32 cellular contexts compared by ENCODE assay signal in the genomic region with DNA sequence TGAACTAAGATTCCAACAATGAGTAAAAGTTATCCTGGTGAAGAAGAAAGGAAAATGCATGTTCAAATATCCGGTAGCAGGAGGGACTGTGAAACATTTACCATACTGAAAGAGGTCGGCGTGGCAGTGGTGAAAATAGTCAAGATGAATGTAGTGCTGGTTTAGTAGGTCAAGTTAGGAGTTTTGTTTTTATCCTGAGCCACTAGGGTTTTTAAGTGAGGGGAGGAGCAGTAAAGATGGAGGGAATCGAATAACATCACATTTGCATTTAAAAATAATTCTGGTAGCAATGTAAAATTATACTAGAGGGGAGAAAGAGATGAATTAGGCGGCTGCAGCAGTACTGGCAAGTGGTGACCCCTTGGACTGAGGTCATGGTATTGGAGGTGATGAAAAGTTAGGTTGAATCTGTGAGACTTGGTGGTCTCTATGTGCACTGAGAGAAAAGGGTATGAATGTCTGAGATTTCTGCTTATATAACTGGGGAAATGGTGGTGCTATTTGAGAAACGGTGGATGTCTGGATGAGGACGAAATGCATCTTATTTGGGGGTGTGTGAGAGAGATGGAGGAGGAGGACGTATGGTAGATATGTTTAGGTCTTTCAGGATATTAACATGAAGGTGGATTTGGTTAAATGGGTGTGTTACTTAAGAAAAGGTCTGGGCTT. TPM values are rescaled to one million over a fixed set of nuclear protein-coding genes. Genes with fewer than 3 reads are reported as not detected.
DNase-seq lines count a peak whose midpoint lies in the region; ATAC-seq, FAIRE-seq and TF ChIP-seq lines count a peak whose summit lies in the region.
"Had no signal": no experiment of that assay in that cellular context is flagged by ENCODE, and none has a peak within 500 bp of the region (broad histone marks: within the 10 kb centered on the region; RNA-seq: fewer than 3 reads in every experiment).

No MANE protein-coding gene starts in this region.

- H3K36me3 ChIP-seq in HepG2 (replicated peaks in 1 of 2; ENCODE audit: control insufficient read depth in 1 of 2, insufficient read depth in 2 of 2, low read length in 2 of 2) = 0 out of 5 replicates have a peak, but pooled peaks cover 0 to 2% of the 10 kb centered on the region in 2 experiments
- H3K36me3 ChIP-seq in right lobe of liver = no peaks in the 10 kb centered on the region
- H3K36me3 ChIP-seq in OCI-LY1 (ENCODE audit: insufficient read depth, low read length) = peaks cover 7% of the 10 kb centered on the region; the same call in 1 of the 2 replicates
- H3K36me3 ChIP-seq in fibroblast of lung (ENCODE audit: control insufficient read depth, insufficient read depth, low read length) = no peaks in the 10 kb centered on the region
- H3K36me3 ChIP-seq in Caco-2 (ENCODE audit: control insufficient read depth, insufficient read depth, low read length) = no peaks in the 10 kb centered on the region
- H3K36me3 ChIP-seq: esophagus muscularis mucosa, neural progenitor cell, thoracic aorta, vagina had no signal

- H3K4me1 Mint-ChIP-seq in Caco-2 (ENCODE audit: low read depth, unreplicated experiment) = peaks cover 14% of the 10 kb centered on the region

- in situ Hi-C loops in HepG2 (cut with HindIII; ENCODE audit: extremely low pct_ligation_motif_present, low pct_unique_long_range_greater_than_20kb) = loop anchor here (10.0 kb wide), 1 partner anchor 115 kb away; no protein-coding TSS in a partner anchor

- H3K36me3 Mint-ChIP-seq in Caco-2 (ENCODE audit: insufficient read depth, unreplicated experiment) = peaks cover 5% of the 10 kb centered on the region
- H3K36me3 Mint-ChIP-seq: immature natural killer cell, memory B cell had no signal

- H3K27ac ChIP-seq in HepG2 (ENCODE audit: extremely low read length, insufficient read depth, low read length) (peak overlapping the region; percentile 20), right lobe of liver (no peak overlapping the region), OCI-LY1 (ENCODE audit: low read depth, low read length, poor library complexity, severe bottlenecking) (peak overlapping the region; percentile 33), fibroblast of lung (ENCODE audit: insufficient read depth, low read length) (peak overlapping the region; percentile 2)
- H3K27ac ChIP-seq: vagina had no signal

- no peaks in the 10 kb centered on the region for H3K27me3 Mint-ChIP-seq in Caco-2 (ENCODE audit: insufficient read depth, unreplicated experiment)
- H3K27me3 Mint-ChIP-seq: activated naive CD8-positive, alpha-beta T cell treated with anti-CD3 and anti-CD28 coated beads, Interleukin-2, amount 50 U/mL, for 24 hours; activated T-cell treated with anti-CD3 and anti-CD28 coated beads, Interleukin-2, amount 50 U/mL, for 24 hours; memory B cell; stimulated activated naive CD8-positive, alpha-beta T cell treated with anti-CD3 and anti-CD28 coated beads, Interleukin-15, Interleukin-2, amounts not matched to agents 100 ng/mL and 50 ng/mL, for 24 hours had no signal

- H4K20me1 ChIP-seq in HepG2 (ENCODE audit: insufficient read depth, low read length) (peaks cover 99% of the 10 kb centered on the region), OCI-LY1 (ENCODE audit: insufficient read depth, low read length) (peaks cover 36% of the 10 kb centered on the region), fibroblast of lung (ENCODE audit: control insufficient read depth, extremely low read depth, insufficient read depth, low read length) (peaks cover 31% of the 10 kb centered on the region)

- intact Hi-C loops in HepG2 (cut with micrococcal nuclease; ENCODE audit: unreplicated experiment) (loop anchor here (5.0 kb wide), 1 partner anchor 112 kb away; no protein-coding TSS in a partner anchor), right lobe of liver (cut with DNase I) (no loop called here), Caco-2 (cut with micrococcal nuclease; ENCODE audit: unreplicated experiment) (no loop called here)

- CTCF ChIA-PET in HepG2 (lab: Yijun Ruan, JAX; ENCODE audit: low intra/inter-chr PET ratio, low total read pairs) (no interaction called here), Caco-2 (lab: Charles Lee) (no interaction called here)

- H3K4me1 ChIP-seq in HepG2 (ENCODE audit: insufficient read depth, low read length) (peaks cover 75% of the 10 kb centered on the region), right lobe of liver (peaks cover 0 to 64% (median 23%) of the 10 kb centered on the region in 4 donors), OCI-LY1 (ENCODE audit: insufficient read depth, low read length, severe bottlenecking) (peaks cover 94% of the 10 kb centered on the region), fibroblast of lung (ENCODE audit: control insufficient read depth, extremely low read depth, insufficient read depth, low read length) (peaks cover 11% of the 10 kb centered on the region), Caco-2 (peaks cover 19% of the 10 kb centered on the region)

- no peaks in the 10 kb centered on the region for H3K9me2 ChIP-seq in OCI-LY1 (ENCODE audit: low read depth, low read length)

- no peak overlapping the region for H3K9ac ChIP-seq in HepG2 (ENCODE audit: insufficient read depth, low read depth, low read length)
- H3K9ac ChIP-seq in OCI-LY1 (ENCODE audit: low read length) = 0 out of 2 replicates have a peak overlapping the region, but pooled peaks have one; percentile 1
- no peak overlapping the region for H3K9ac ChIP-seq in fibroblast of lung (ENCODE audit: insufficient read depth, low read length)
- H3K9ac ChIP-seq: neural progenitor cell had no signal

- H3K79me2 ChIP-seq in HepG2 (ENCODE audit: insufficient read depth, low read length) (peaks cover 100% of the 10 kb centered on the region), OCI-LY1 (ENCODE audit: insufficient read depth, low read length) (peaks cover 100% of the 10 kb centered on the region), fibroblast of lung (ENCODE audit: control insufficient read depth, insufficient read depth, low read length) (peaks cover 100% of the 10 kb centered on the region)

- no peak overlapping the region for H2AFZ ChIP-seq in HepG2 (ENCODE audit: low read length)
- H2AFZ ChIP-seq in OCI-LY1 (ENCODE audit: low read length) = no peak overlapping the region
- no peak overlapping the region for H2AFZ ChIP-seq in fibroblast of lung (ENCODE audit: low read length)
- H2AFZ ChIP-seq: neural progenitor cell had no signal

- H3K4me2 ChIP-seq in HepG2 (ENCODE audit: low read depth, low read length) (peak overlapping the region; percentile 44; the same call in 1 of the 2 replicates), OCI-LY1 (ENCODE audit: low read length) (peak overlapping the region; percentile 93), fibroblast of lung (ENCODE audit: extremely low read depth, insufficient read depth, low read length) (no peak overlapping the region)
- H3K4me2 ChIP-seq: neural progenitor cell had no signal

- no peak for TF ChIP-seq RAD21 in HepG2 (CRISPR knock-in tag; IDR thresholded peaks at IDR 0.05)

- no peak overlapping the region for H3K4me3 Mint-ChIP-seq in Caco-2 (ENCODE audit: unreplicated experiment)
- H3K4me3 Mint-ChIP-seq: activated naive CD8-positive, alpha-beta T cell treated with anti-CD3 and anti-CD28 coated beads, Interleukin-2, amount 50 U/mL, for 24 hours; activated T-cell treated with anti-CD3 and anti-CD28 coated beads, Interleukin-2, amount 50 U/mL, for 24 hours; immature natural killer cell; memory B cell; neural progenitor cell; stimulated activated naive CD8-positive, alpha-beta T cell treated with anti-CD3 and anti-CD28 coated beads, Interleukin-15, Interleukin-2, amounts not matched to agents 100 ng/mL and 50 ng/mL, for 24 hours had no signal

- BruUV-seq in HepG2 (replicated peaks; lab: Mats Ljungman, UMichigan) (no TSS peak), Caco-2 (replicated peaks; lab: Mats Ljungman, UMichigan) (no TSS peak)

- POLR2A ChIA-PET in HepG2 (lab: Yijun Ruan, JAX) = no interaction called here
- POLR2A ChIA-PET in Caco-2 (lab: Charles Lee) = no interaction called here

- no peaks in the 10 kb centered on the region for H3K9me3 Mint-ChIP-seq in Caco-2 (ENCODE audit: unreplicated experiment)
- H3K9me3 Mint-ChIP-seq: activated naive CD8-positive, alpha-beta T cell treated with anti-CD3 and anti-CD28 coated beads, Interleukin-2, amount 50 U/mL, for 24 hours; activated T-cell treated with anti-CD3 and anti-CD28 coated beads, Interleukin-2, amount 50 U/mL, for 24 hours; memory B cell; neural progenitor cell; stimulated activated naive CD8-positive, alpha-beta T cell treated with anti-CD3 and anti-CD28 coated beads, Interleukin-15, Interleukin-2, amounts not matched to agents 100 ng/mL and 50 ng/mL, for 24 hours had no signal

- TF ChIP-seq EP300 in HepG2 (IDR thresholded peaks at IDR 0.05; ENCODE audit: low read depth in 2 of 2, low read length in 2 of 2) = no peak
- no peak for TF ChIP-seq EP300 in HepG2 (CRISPR knock-in tag; IDR thresholded peaks at IDR 0.05; ENCODE audit: borderline replicate concordance)

- WGBS in HepG2 (ENCODE audit: low lambda C conversion rate) = 77% methylated on average over 8 of the region's 8 CpGs
- 72% methylated on average over 8 of the region's 8 CpGs for WGBS in right lobe of liver (ENCODE audit: insufficient coverage, low coverage, low lambda C conversion rate, missing lambda C conversion rate)

- H3K9me3 ChIP-seq in HepG2 (ENCODE audit: low read length) = no peaks in the 10 kb centered on the region
- H3K9me3 ChIP-seq in right lobe of liver = no peaks in the 10 kb centered on the region
- H3K9me3 ChIP-seq in OCI-LY1 (ENCODE audit: low read length) = no peaks in the 10 kb centered on the region
- no peaks in the 10 kb centered on the region for H3K9me3 ChIP-seq in fibroblast of lung (ENCODE audit: control insufficient read depth, insufficient read depth, low read depth, low read length)
- no peaks in the 10 kb centered on the region for H3K9me3 ChIP-seq in Caco-2
- H3K9me3 ChIP-seq: esophagus muscularis mucosa, thoracic aorta, vagina had no signal

- H3K27ac Mint-ChIP-seq in Caco-2 (ENCODE audit: unreplicated experiment) = no peak overlapping the region
- H3K27ac Mint-ChIP-seq: activated naive CD8-positive, alpha-beta T cell treated with anti-CD3 and anti-CD28 coated beads, Interleukin-2, amount 50 U/mL, for 24 hours; activated T-cell treated with anti-CD3 and anti-CD28 coated beads, Interleukin-2, amount 50 U/mL, for 24 hours; immature natural killer cell; memory B cell; neural progenitor cell; stimulated activated naive CD8-positive, alpha-beta T cell treated with anti-CD3 and anti-CD28 coated beads, Interleukin-15, Interleukin-2, amounts not matched to agents 100 ng/mL and 50 ng/mL, for 24 hours had no signal

- TF ChIP-seq CTCF in HepG2 (CRISPR knock-in tag; IDR thresholded peaks at IDR 0.05) = no peak
- no peak for TF ChIP-seq CTCF in right lobe of liver (IDR thresholded peaks at IDR 0.05)
- TF ChIP-seq CTCF in OCI-LY1 (IDR thresholded peaks at IDR 0.05; ENCODE audit: low read length) = no peak
- TF ChIP-seq CTCF in fibroblast of lung (conservative IDR thresholded peaks at IDR 0.05 in 1 of 2, IDR thresholded peaks at IDR 0.05 in 1 of 2; ENCODE audit: low read depth in 1 of 2, low read length in 2 of 2) = no peak
- no peak for TF ChIP-seq CTCF in Caco-2 (IDR thresholded peaks at IDR 0.05; ENCODE audit: insufficient read depth in 1 of 2, low read depth in 1 of 2, low read length in 1 of 2, severe bottlenecking in 1 of 2, unreplicated experiment in 1 of 2)

- no peak for ATAC-seq in HepG2
- ATAC-seq in right lobe of liver = no peak
- ATAC-seq in HG03439 (IDR thresholded peaks at IDR 0.05; ENCODE audit: unreplicated experiment) = no peak
- ATAC-seq in HG02610 (IDR thresholded peaks at IDR 0.05; ENCODE audit: unreplicated experiment) = no peak
- ATAC-seq: activated naive CD8-positive, alpha-beta T cell treated with anti-CD3 and anti-CD28 coated beads, Interleukin-2, amount 50 U/mL, for 24 hours; left lobe of liver; SK-N-SH treated with all-trans-retinoic acid at 6 μM for 48 hours had no signal

- no peak for FAIRE-seq in HepG2 (lab: Jason Lieb, UNC)
- FAIRE-seq: frontal cortex, GM12891 had no signal

- H3K4me3 ChIP-seq in HepG2 (replicated peaks in 1 of 3; ENCODE audit: insufficient read depth in 1 of 3, low read depth in 2 of 3, low read length in 3 of 3) (no peak overlapping the region; a peak in 1 of 6 replicates), right lobe of liver (no peak overlapping the region), OCI-LY1 (ENCODE audit: low read depth, low read length, poor library complexity, severe bottlenecking) (peak overlapping the region; percentile 15), fibroblast of lung (replicated peaks in 1 of 4; ENCODE audit: control extremely low read depth in 1 of 4, insufficient read depth in 1 of 4, low read depth in 3 of 4, low read length in 4 of 4) (no peak overlapping the region), Caco-2 (ENCODE audit: low read depth, low read length) (no peak overlapping the region)
- H3K4me3 ChIP-seq: neural progenitor cell, vagina had no signal

- TF ChIP-seq POLR2A in HepG2 (IDR thresholded peaks at IDR 0.05; ENCODE audit: insufficient read depth in 1 of 2, low read depth in 2 of 2, low read length in 2 of 2) = no peak
- TF ChIP-seq POLR2A in right lobe of liver (IDR thresholded peaks at IDR 0.05) = no peak

- 0 out of 2 replicates have a peak, but pooled peaks cover 2% of the 10 kb centered on the region for H3F3A ChIP-seq in OCI-LY1 (ENCODE audit: insufficient read depth, low read length)

- H3K27me3 ChIP-seq in HepG2 (ENCODE audit: control insufficient read depth in 1 of 2, insufficient read depth in 2 of 2, low read length in 2 of 2) (no peaks in the 10 kb centered on the region; a peak in 1 of 5 replicates), right lobe of liver (no peaks in the 10 kb centered on the region), OCI-LY1 (ENCODE audit: insufficient read depth, low read length) (no peaks in the 10 kb centered on the region), fibroblast of lung (ENCODE audit: control insufficient read depth, insufficient read depth, low read length) (no peaks in the 10 kb centered on the region), Caco-2 (replicated peaks; ENCODE audit: control insufficient read depth, insufficient read depth, low read length) (no peaks in the 10 kb centered on the region)
- H3K27me3 ChIP-seq: esophagus muscularis mucosa, neural progenitor cell, vagina had no signal

- no peak for DNase-seq in HepG2 (ENCODE audit: low spot score)
- no peak for DNase-seq in right lobe of liver
- DNase-seq in fibroblast of lung (ENCODE audit: low read depth in 2 of 2) = no peak
- DNase-seq in GM03348 (ENCODE audit: low spot score) = no peak
- no peak for DNase-seq in Caco-2
- DNase-seq: activated gamma-delta T cell treated with Interleukin-2 at 50 U/mL for 16 hours; activated naive CD8-positive, alpha-beta T cell treated with anti-CD3 and anti-CD28 coated beads, Interleukin-2, amount 50 U/mL, for 24 hours; activated T-cell treated with anti-CD3 and anti-CD28 coated beads, Interleukin-2, amount 50 U/mL, for 24 hours; C1 segment of cervical spinal cord; central memory CD4-positive, alpha-beta T cell; dermis blood vessel endothelial cell; hypothalamus; immature natural killer cell; NCI-H1105 treated with DMSO at 0.1 percent for 48 hours; NCI-H2081 treated with DMSO at 0.1 percent for 48 hours; NCI-H345; NCI-H748 treated with DMSO at 0.1 percent for 48 hours; OCI-M1 had no signal

RNA-seq across cellular contexts. Expression of gene VAPA, which starts 5.9 kb away (rescaled TPM):
- total RNA-seq in HepG2 (2016; rRNA removed; fragmentation: Illumina TruSeq; extraction: Trizol) (294 and 375 TPM in 2 replicates), right lobe of liver (100 to 1,000 TPM in 2 of 6 experiments, 10 to 100 TPM in 4; 69.6 to 149 (median 90.7) TPM), fibroblast of lung (181 and 235 TPM in 2 replicates), Caco-2 (2022) (205 and 222 TPM in 2 replicates)
- total RNA-seq in HepG2 (2016; cell fraction: cytosol; rRNA removed; fragmentation: Illumina TruSeq; extraction: Trizol; ENCODE audit: low read depth) = 264 and 266 TPM in 2 replicates
- total RNA-seq in HepG2 (2016; cell fraction: insoluble cytoplasmic fraction; rRNA removed; fragmentation: Illumina TruSeq; extraction: Trizol) = 297 and 387 TPM in 2 replicates
- total RNA-seq in HepG2 (2016; cell fraction: membrane; rRNA removed; fragmentation: Illumina TruSeq; extraction: Trizol) = 204 and 205 TPM in 2 replicates
- total RNA-seq in HepG2 (2016; cell fraction: nucleus; rRNA removed; fragmentation: Illumina TruSeq; extraction: Trizol) = 154 and 169 TPM in 2 replicates
- polyA plus RNA-seq in HepG2 (2011; rRNA removed) (135 and 167 TPM in 2 replicates), fibroblast of lung (420 and 425 TPM in 2 replicates)
- 88.4 and 143 TPM in 2 replicates for polyA plus RNA-seq in HepG2 (2011; cell fraction: cytosol; rRNA removed)
- 42.2 and 58.3 TPM in 2 replicates for polyA plus RNA-seq in HepG2 (2011; cell fraction: nucleus; rRNA removed)
- 139 and 149 TPM in 2 replicates for polyA plus RNA-seq in HepG2 (2012)
- polyA plus RNA-seq in HepG2 (2016; cell fraction: cytosol; fragmentation: Illumina TruSeq; extraction: Trizol; ENCODE audit: low read depth) = 89.1 and 105 TPM in 2 replicates
- polyA plus RNA-seq in HepG2 (2016; cell fraction: insoluble cytoplasmic fraction; fragmentation: Illumina TruSeq; extraction: Trizol; ENCODE audit: low read depth) = 426 and 427 TPM in 2 replicates
- 141 and 145 TPM in 2 replicates for polyA plus RNA-seq in HepG2 (2016; cell fraction: membrane; fragmentation: Illumina TruSeq; extraction: Trizol; ENCODE audit: low read depth)
- polyA plus RNA-seq in HepG2 (2016; cell fraction: nucleus; fragmentation: Illumina TruSeq; extraction: Trizol; ENCODE audit: insufficient read depth, low read depth) = 175 and 198 TPM in 2 replicates
- 70.7 and 89.7 TPM in 2 replicates for polyA minus RNA-seq in HepG2 (2011; rRNA and poly(A)+ RNA removed; ENCODE audit: low replicate concordance)
- 146 and 183 TPM in 2 replicates for polyA minus RNA-seq in HepG2 (2011; cell fraction: cytosol; rRNA and poly(A)+ RNA removed)
- 140 and 144 TPM in 2 replicates for polyA minus RNA-seq in HepG2 (2011; cell fraction: nucleus; rRNA and poly(A)+ RNA removed)
- 144 and 159 TPM in 2 replicates for polyA plus RNA-seq in fibroblast of lung (2012)
- polyA minus RNA-seq in fibroblast of lung (ENCODE audit: low replicate concordance) = 16.2 and 21.8 TPM in 2 replicates

RNA-seq across cellular contexts. Expression of gene TXNDC2, which starts 33.9 kb away (rescaled TPM):
- total RNA-seq in HepG2 (2016; rRNA removed; fragmentation: Illumina TruSeq; extraction: Trizol) (not detected in 2 replicates), right lobe of liver (not detected), fibroblast of lung (not detected in 2 replicates), Caco-2 (2022) (not detected in 2 replicates)
- not detected in 2 replicates for total RNA-seq in HepG2 (2016; cell fraction: cytosol; rRNA removed; fragmentation: Illumina TruSeq; extraction: Trizol; ENCODE audit: low read depth)
- total RNA-seq in HepG2 (2016; cell fraction: insoluble cytoplasmic fraction; rRNA removed; fragmentation: Illumina TruSeq; extraction: Trizol) = not detected in 2 replicates
- not detected in 2 replicates for total RNA-seq in HepG2 (2016; cell fraction: membrane; rRNA removed; fragmentation: Illumina TruSeq; extraction: Trizol)
- total RNA-seq in HepG2 (2016; cell fraction: nucleus; rRNA removed; fragmentation: Illumina TruSeq; extraction: Trizol) = not detected in 2 replicates
- polyA plus RNA-seq in HepG2 (2011; rRNA removed) (not detected in 2 replicates), fibroblast of lung (0.11 and 0.15 TPM in 2 replicates)
- polyA plus RNA-seq in HepG2 (2011; cell fraction: cytosol; rRNA removed) = not detected in 2 replicates
- polyA plus RNA-seq in HepG2 (2011; cell fraction: nucleus; rRNA removed) = 0.09 TPM in 1 of 2 replicates, not detected in the other
- 0.08 TPM in 1 of 2 replicates, not detected in the other for polyA plus RNA-seq in HepG2 (2012)
- 0.06 TPM in 1 of 2 replicates, not detected in the other for polyA plus RNA-seq in HepG2 (2016; cell fraction: cytosol; fragmentation: Illumina TruSeq; extraction: Trizol; ENCODE audit: low read depth)
- polyA plus RNA-seq in HepG2 (2016; cell fraction: insoluble cytoplasmic fraction; fragmentation: Illumina TruSeq; extraction: Trizol; ENCODE audit: low read depth) = not detected in 2 replicates
- polyA plus RNA-seq in HepG2 (2016; cell fraction: membrane; fragmentation: Illumina TruSeq; extraction: Trizol; ENCODE audit: low read depth) = not detected in 2 replicates
- polyA plus RNA-seq in HepG2 (2016; cell fraction: nucleus; fragmentation: Illumina TruSeq; extraction: Trizol; ENCODE audit: insufficient read depth, low read depth) = not detected in 2 replicates
- 0.35 TPM in 1 of 2 replicates, not detected in the other for polyA minus RNA-seq in HepG2 (2011; rRNA and poly(A)+ RNA removed; ENCODE audit: low replicate concordance)
- polyA minus RNA-seq in HepG2 (2011; cell fraction: cytosol; rRNA and poly(A)+ RNA removed) = not detected in 2 replicates
- polyA minus RNA-seq in HepG2 (2011; cell fraction: nucleus; rRNA and poly(A)+ RNA removed) = not detected in 2 replicates
- polyA plus RNA-seq in fibroblast of lung (2012) = 0.06 and 0.12 TPM in 2 replicates
- polyA minus RNA-seq in fibroblast of lung (ENCODE audit: low replicate concordance) = not detected in 2 replicates
- total RNA-seq: dermis blood vessel endothelial cell; frontal cortex; left lobe of liver; T-helper 2 cell treated with Interferon-gamma antibody and Interleukin-4, amounts not matched to agents 100 ng/mL and 5 ng/mL, for 36 hours had no signal
- polyA plus RNA-seq: immature natural killer cell had no signal

Comparison
In these comparisons a context has a peak if more than half of its experiments do, and no peak if none do; other contexts are left out.
1. H3K27ac ChIP-seq: peak in HepG2 (single experiment), OCI-LY1 (single experiment) and fibroblast of lung (single experiment); none in right lobe of liver (0 of 3).